Comparison of ENCODE assay signal across 8 cellular contexts in genomic region chr2:203535784-203536590, GRCh38. TPM values are rescaled to one million over a fixed set of nuclear protein-coding genes. Genes with fewer than 3 reads are reported as not detected.
DNase-seq lines count a peak whose midpoint lies in the region; ATAC-seq and TF ChIP-seq lines count a peak whose summit lies in the region.

No MANE protein-coding gene starts in this region.

- ATAC-seq in Panc1 (no peak), HG02623 (IDR thresholded peaks at IDR 0.05; ENCODE audit: unreplicated experiment) (no peak), GM18870 (IDR thresholded peaks at IDR 0.05; ENCODE audit: unreplicated experiment) (no peak)

- H3K9me3 ChIP-seq in Panc1 (ENCODE audit: control insufficient read depth, insufficient read depth, low read depth, low read length): no peaks in the 10 kb centered on the region
- no peaks in the 10 kb centered on the region for H3K9me3 ChIP-seq in osteoblast (ENCODE audit: low read depth, low read length)

- peak overlapping the region; percentile 81 to 85 for H3K4me3 ChIP-seq in Panc1 (ENCODE audit: low read depth in 2 of 2, low read length in 2 of 2)
- peak overlapping the region; percentile 57 for H3K4me3 ChIP-seq in epithelial cell of esophagus (ENCODE audit: low read length)
- peak overlapping the region; percentile 97 for H3K4me3 ChIP-seq in osteoblast (ENCODE audit: insufficient read depth, low read length)

- H3K79me2 ChIP-seq in osteoblast (ENCODE audit: insufficient read depth, low read length): peaks cover 40% of the 10 kb centered on the region

- CTCF ChIA-PET in Panc1 (lab: Charles Lee): no interaction called here

- in situ Hi-C loops in Panc1 (cut with HindIII; ENCODE audit: low pct_unique_long_range_greater_than_20kb, low sequenced_read_pairs): no loop called here

- TSS peak; percentile 80 for BruUV-seq in Panc1 (replicated peaks; lab: Mats Ljungman, UMichigan)

- H3K36me3 ChIP-seq in Panc1 (ENCODE audit: control insufficient read depth, insufficient read depth, low read length) (no peaks in the 10 kb centered on the region; the same call in 1 of the 2 replicates), osteoblast (ENCODE audit: insufficient read depth, low read length) (peaks cover 2% of the 10 kb centered on the region)

- H3K27me3 ChIP-seq in Panc1 (ENCODE audit: control insufficient read depth, insufficient read depth, low read length) (no peaks in the 10 kb centered on the region), osteoblast (ENCODE audit: insufficient read depth, low read length) (no peaks in the 10 kb centered on the region)

- TF ChIP-seq CTCF in Panc1 (IDR thresholded peaks at IDR 0.05) (no peak), epithelial cell of esophagus (IDR thresholded peaks at IDR 0.05; ENCODE audit: insufficient read depth, low read depth, low read length, missing control alignments) (no peak), osteoblast (IDR thresholded peaks at IDR 0.05; ENCODE audit: extremely low read depth, low read depth, low read length) (no peak)

- H3K27ac ChIP-seq in Panc1 (ENCODE audit: low read length) (peak overlapping the region; percentile 92), osteoblast (ENCODE audit: low read depth, low read length) (peak overlapping the region; percentile 90)

- peaks cover 18% of the 10 kb centered on the region for H3K4me1 ChIP-seq in Panc1 (ENCODE audit: control insufficient read depth, insufficient read depth, low read length)
- peaks cover 7% of the 10 kb centered on the region for H3K4me1 ChIP-seq in osteoblast (ENCODE audit: insufficient read depth, low read length)

- intact Hi-C loops in Panc1 (cut with micrococcal nuclease; ENCODE audit: unreplicated experiment): no loop called here

- H2AFZ ChIP-seq in osteoblast (ENCODE audit: low read length): peak overlapping the region; percentile 52

- H3K4me2 ChIP-seq in osteoblast (ENCODE audit: insufficient read depth, low read length): peak overlapping the region; percentile 82

- POLR2A ChIA-PET in Panc1 (lab: Charles Lee): interaction anchor here (0.5 to 0.6 kb wide), 2 partner anchors 26 to 143 kb away, joined by 3 to 13 read pairs; no protein-coding TSS in a partner anchor

- DNase-seq in GM03348 (ENCODE audit: low spot score): peak; percentile 43
- no peak for DNase-seq in Panc1 (ENCODE audit: low read depth, low spot score)
- no peak for DNase-seq in epithelial cell of esophagus (ENCODE audit: low read depth)
- DNase-seq in osteoblast (ENCODE audit: insufficient read length, low spot score, missing footprints): peak; percentile 89
- DNase-seq in NK-92 (lab: John Stamatoyannopoulos, UW; ENCODE audit: unreplicated experiment): no peak
- DNase-seq in cerebellar cortex (ENCODE audit: low spot score): no peak

- H4K20me1 ChIP-seq in osteoblast (ENCODE audit: insufficient read depth, low read length): peaks cover 16% of the 10 kb centered on the region

RNA-seq across cellular contexts. Expression of gene RAPH1, which starts 0.9 kb away (rescaled TPM):
- total RNA-seq in Panc1 (2021; ENCODE audit: unreplicated experiment) (31.4 TPM), osteoblast (46.9 and 57.2 TPM in 2 replicates)
- 4.4 TPM for polyA plus RNA-seq in Panc1 (2012; ENCODE audit: insufficient read length)

Comparison
In these comparisons a context has a peak if more than half of its experiments do, and no peak if none do; other contexts are left out.
1. DNase-seq: peak in GM03348 (single experiment) and osteoblast (single experiment); none in Panc1 (single experiment), epithelial cell of esophagus (single experiment), NK-92 (single experiment) and cerebellar cortex (single experiment).
2. Peak in every context shown above with its lines, with median percentiles within 50 percentile points of each other: H3K4me3 ChIP-seq.